21 cellular contexts compared by ENCODE assay signal in genomic region chr11:73077454-73077853, GRCh38.
A peak's percentile ranks its signal among the peaks of the same experiment; 100 is the strongest.
DNase-seq lines count a peak whose midpoint lies in the region; ATAC-seq, FAIRE-seq and TF ChIP-seq lines count a peak whose summit lies in the region.
"Had no signal": no experiment of that assay in that cellular context is flagged by ENCODE, and none has a peak within 500 bp of the region (broad histone marks: within the 10 kb centered on the region; RNA-seq: fewer than 3 reads in every experiment).

No MANE protein-coding gene starts in this region.

- no peak for TF ChIP-seq RAD21 in K562 (CRISPR knock-in tag; conservative IDR thresholded peaks at IDR 0.05 in 1 of 2, IDR thresholded peaks at IDR 0.05 in 1 of 2)

- H2AFZ ChIP-seq in K562 (ENCODE audit: low read depth, low read length): no peak overlapping the region

- H4K20me1 ChIP-seq in K562 (replicated peaks; ENCODE audit: control insufficient read depth, insufficient read depth, low read length): no peaks in the 10 kb centered on the region

- in situ Hi-C loops in K562 (cut with MboI): no loop called here

- no peak for FAIRE-seq in K562 (lab: Jason Lieb, UNC)

- H3K4me3 ChIP-seq in HEK293 (ENCODE audit: low read depth, low read length): no peak overlapping the region
- no peak overlapping the region for H3K4me3 ChIP-seq in K562
- H3K4me3 ChIP-seq in right lobe of liver: no peak overlapping the region
- H3K4me3 ChIP-seq: SJCRH30 had no signal

- no peaks in the 10 kb centered on the region for H3K9me1 ChIP-seq in K562 (ENCODE audit: control insufficient read depth, insufficient read depth, low read length)

- H3K9me3 ChIP-seq in HEK293 (ENCODE audit: control insufficient read depth, insufficient read depth, low read depth, low read length) (no peaks in the 10 kb centered on the region), K562 (replicated peaks; ENCODE audit: control insufficient read depth, insufficient read depth, low read depth, low read length) (no peaks in the 10 kb centered on the region; the same call in 1 of the 2 replicates), right lobe of liver (no peaks in the 10 kb centered on the region)

- intact Hi-C loops in K562 (cut with micrococcal nuclease) (no loop called here), right lobe of liver (cut with DNase I) (no loop called here)

- CTCF ChIA-PET in HEK293 (lab: Yijun Ruan, JAX) (no interaction called here), K562 (lab: Yijun Ruan, JAX; ENCODE audit: low intra/inter-chr PET ratio) (no interaction called here)

- H3K9ac ChIP-seq in K562 (ENCODE audit: insufficient read depth in 1 of 2, low read depth in 2 of 2, low read length in 2 of 2): no peak overlapping the region
- H3K9ac ChIP-seq: KMS-11 had no signal

- H3K27ac ChIP-seq in HEK293 (ENCODE audit: extremely low read depth, low read depth, low read length) (no peak overlapping the region), K562 (ENCODE audit: extremely low read depth, low read depth, low read length) (no peak overlapping the region), right lobe of liver (no peak overlapping the region)
- H3K27ac ChIP-seq: C4-2B, KMS-11, SJCRH30 had no signal

- DNase-seq in EL (peak; percentile 12), K562 (ENCODE audit: extremely low read depth in 1 of 4, low spot score in 3 of 4) (no peak), ureter (ENCODE audit: low spot score) (no peak), right lobe of liver (no peak)
- DNase-seq in activated T-cell treated with anti-CD3 and anti-CD28 coated beads, Interleukin-2, amount 50 U/mL, for 1 hour: no peak
- DNase-seq: Caco-2; CD8-positive, alpha-beta T cell; H9; NCI-H1092; NCI-H1436; NCI-H1930; NCI-H2107; NCI-H524; NCI-H748 treated with DMSO at 0.1 percent for 48 hours; PC-3; SJCRH30; T-cell had no signal

- TF ChIP-seq EP300 in K562 (IDR thresholded peaks at IDR 0.05; ENCODE audit: low read length): no peak

- no peak overlapping the region for H3K4me2 ChIP-seq in K562 (ENCODE audit: insufficient read depth, low read length)
- H3K4me2 ChIP-seq: KMS-11 had no signal

- no peaks in the 10 kb centered on the region; a peak in 1 of 3 replicates for H3K36me3 ChIP-seq in HEK293 (ENCODE audit: control insufficient read depth in 2 of 2, insufficient read depth in 1 of 2, low read length in 2 of 2)
- no peaks in the 10 kb centered on the region for H3K36me3 ChIP-seq in K562 (ENCODE audit: control insufficient read depth, insufficient read depth, low read length)
- peaks cover 0 to 5% (median 0%) of the 10 kb centered on the region in 4 donors for H3K36me3 ChIP-seq in right lobe of liver

- no peaks in the 10 kb centered on the region for H3K27me3 ChIP-seq in K562 (ENCODE audit: control insufficient read depth in 2 of 2, insufficient read depth in 2 of 2, low read length in 2 of 2)
- no peaks in the 10 kb centered on the region for H3K27me3 ChIP-seq in right lobe of liver
- H3K27me3 ChIP-seq: SJCRH30 had no signal

- POLR2A ChIA-PET in HEK293 (lab: Yijun Ruan, JAX): no interaction called here
- POLR2A ChIA-PET in K562 (lab: Yijun Ruan, JAX): interaction anchor here (0.6 to 1.3 kb wide), 2 partner anchors 9 to 27 kb away, joined by 3 read pairs; no protein-coding TSS in a partner anchor

- no TSS peak for BruUV-seq in K562 (replicated peaks; lab: Mats Ljungman, UMichigan)

- ATAC-seq in K562: no peak
- ATAC-seq in GM21619 (IDR thresholded peaks at IDR 0.05; ENCODE audit: unreplicated experiment): no peak
- ATAC-seq in right lobe of liver: no peak
- ATAC-seq: CD8-positive, alpha-beta T cell; PC-3; T-cell had no signal

- H3K4me1 ChIP-seq in HEK293 (ENCODE audit: control insufficient read depth, insufficient read depth, low read length) (peaks cover 5% of the 10 kb centered on the region; the same call in 1 of the 2 replicates), K562 (replicated peaks in 1 of 2; ENCODE audit: control insufficient read depth in 2 of 2, insufficient read depth in 2 of 2, low read length in 2 of 2) (no peaks in the 10 kb centered on the region), right lobe of liver (peaks cover 0 to 12% (median 8%) of the 10 kb centered on the region in 4 donors)

- H3K79me2 ChIP-seq in K562 (ENCODE audit: control insufficient read depth, insufficient read depth, low read length): no peaks in the 10 kb centered on the region

- TF ChIP-seq POLR2A in K562 (conservative IDR thresholded peaks at IDR 0.05) (no peak), right lobe of liver (IDR thresholded peaks at IDR 0.05) (no peak)

- TF ChIP-seq CTCF in HEK293 (tag by site-specific recombination; IDR thresholded peaks at IDR 0.05): no peak
- TF ChIP-seq CTCF in K562 (IDR thresholded peaks at IDR 0.05 in 2 of 3, conservative IDR thresholded peaks at IDR 0.05 in 1 of 3; ENCODE audit: insufficient read depth in 2 of 3, low read depth in 1 of 3, low read length in 3 of 3): no peak
- no peak for TF ChIP-seq CTCF in right lobe of liver (IDR thresholded peaks at IDR 0.05)

TF ChIP-seq in HEK293, 187 proteins besides CTCF, POLR2A, EP300 and RAD21:
- TF ChIP-seq ZNF658 (tag by site-specific recombination; IDR thresholded peaks at IDR 0.05) (no peak), WT1 (tag by site-specific recombination; IDR thresholded peaks at IDR 0.05) (no peak), ZNF610 (tag by site-specific recombination; IDR thresholded peaks at IDR 0.05; ENCODE audit: borderline replicate concordance) (no peak), ZNF146 (tag by site-specific recombination; IDR thresholded peaks at IDR 0.05) (peak; percentile 46; the same call in 1 of the 2 replicates), OSR2 (tag by site-specific recombination; IDR thresholded peaks at IDR 0.05) (no peak), ZNF785 (tag by site-specific recombination; IDR thresholded peaks at IDR 0.05) (no peak), ZNF473 (tag by site-specific recombination; IDR thresholded peaks at IDR 0.05) (no peak)

TF ChIP-seq in K562, 482 proteins besides CTCF, POLR2A, EP300 and RAD21 (continues in another document):
- TF ChIP-seq USF2 (CRISPR knock-in tag; IDR thresholded peaks at IDR 0.05): no peak
- TF ChIP-seq ZBTB40 (IDR thresholded peaks at IDR 0.05): no peak
- no peak for TF ChIP-seq ZBTB40 (CRISPR knock-in tag; IDR thresholded peaks at IDR 0.05)
